1 cellular context compared by ENCODE assay signal in genomic region chr18:80011496-80012137, GRCh38. TPM values are rescaled to one million over a fixed set of nuclear protein-coding genes. Genes with fewer than 3 reads are reported as not detected.
"Had no signal": no experiment of that assay in that cellular context is flagged by ENCODE, and none has a peak within 500 bp of the region (broad histone marks: within the 10 kb centered on the region; RNA-seq: fewer than 3 reads in every experiment).

No MANE protein-coding gene starts in this region.

RNA-seq across cellular contexts. Expression of gene HSBP1L1, which starts 47.2 kb away (rescaled TPM):
- total RNA-seq: myocyte had no signal
